16 cellular contexts compared by ENCODE assay signal in the genomic region with DNA sequence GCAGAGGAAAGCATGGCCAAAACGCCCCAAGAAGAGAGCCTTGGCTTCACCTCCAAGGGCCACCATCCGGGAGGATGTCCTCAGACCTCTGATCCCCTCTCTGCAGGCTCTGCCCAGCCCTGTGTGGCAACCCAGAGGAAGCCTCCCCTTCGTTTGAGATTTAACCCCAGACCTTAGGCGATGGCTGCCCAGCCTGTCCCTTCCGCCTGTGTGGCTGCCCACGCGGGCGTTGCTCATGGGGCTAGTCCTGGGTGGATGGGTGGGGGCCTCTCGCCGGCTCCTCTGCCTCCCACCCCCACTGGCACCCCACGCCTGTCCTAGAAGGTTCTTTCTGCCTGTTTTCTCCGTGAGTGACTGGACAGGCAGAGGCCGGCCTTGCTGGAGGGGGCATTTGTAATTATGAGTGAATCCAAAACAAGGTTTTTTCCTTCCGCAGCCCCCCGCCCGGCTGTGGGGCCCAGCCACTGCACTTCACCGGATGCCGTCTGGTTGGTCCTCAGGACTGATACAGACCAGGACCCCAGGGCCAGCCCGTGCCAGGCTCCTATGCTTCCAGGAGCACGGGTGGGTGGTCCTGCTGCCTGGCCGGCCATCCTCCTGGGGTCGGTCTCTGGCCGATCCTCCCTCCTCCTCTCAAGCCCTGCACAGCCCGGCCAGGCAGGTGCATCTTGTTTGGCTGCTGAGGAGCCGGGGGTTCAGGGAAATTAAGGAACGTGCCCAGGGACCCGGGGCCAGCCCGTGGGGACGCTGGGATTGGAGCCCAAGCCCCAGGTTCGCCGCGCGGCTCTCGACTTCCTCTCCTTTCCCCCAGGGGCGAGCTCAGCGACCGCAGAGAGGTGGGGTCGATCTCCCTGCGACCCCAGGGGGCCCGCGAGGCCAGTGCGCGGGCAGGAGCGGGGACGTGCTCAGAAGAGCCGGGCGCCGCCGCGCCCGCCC. TPM values are rescaled to one million over a fixed set of nuclear protein-coding genes. Genes with fewer than 3 reads are reported as not detected.
A peak's percentile ranks its signal among the peaks of the same experiment; 100 is the strongest.
DNase-seq lines count a peak whose midpoint lies in the region; ATAC-seq and TF ChIP-seq lines count a peak whose summit lies in the region.
"Had no signal": no experiment of that assay in that cellular context is flagged by ENCODE, and none has a peak within 500 bp of the region (broad histone marks: within the 10 kb centered on the region; RNA-seq: fewer than 3 reads in every experiment).

A gene (plus strand): TSS at position 636 of the 936 bp plus-strand sequence. CDS start 393 bp downstream, outside the sequence.

- no peak for DNase-seq in A673 (ENCODE audit: low spot score)
- DNase-seq in effector memory CD8-positive, alpha-beta T cell = no peak
- no peak for DNase-seq in naive B cell
- no peak for DNase-seq in SW480 (ENCODE audit: low spot score)
- DNase-seq in COR-L47 (lab: John Stamatoyannopoulos, UW) = no peak
- DNase-seq: MG63, NCI-H226, occipital lobe, uterus had no signal

- H3K36me3 Mint-ChIP-seq in effector memory CD8-positive, alpha-beta T cell (ENCODE audit: insufficient read depth) = peaks cover 3% of the 10 kb centered on the region
- H3K36me3 Mint-ChIP-seq in naive B cell = no peaks in the 10 kb centered on the region

- peak within 1 kb of the TSS; percentile 50; the same call in 1 of the 2 replicates for H3K9ac ChIP-seq in HUES64 (ENCODE audit: low read depth, low read length)

- peaks cover 20% of the 10 kb centered on the region for H3K27me3 ChIP-seq in A673 (replicated peaks; ENCODE audit: insufficient read depth, low read depth, low read length, poor library complexity)
- H3K27me3 ChIP-seq in HUES64 (ENCODE audit: insufficient read depth, low read length) = peaks cover 34% of the 10 kb centered on the region

- H3K4me3 Mint-ChIP-seq in effector memory CD8-positive, alpha-beta T cell = peak within 1 kb of the TSS; percentile 29 to 54
- peak within 1 kb of the TSS in 6 of 8 donors; percentile 16 to 81 (median 38) for H3K4me3 Mint-ChIP-seq in naive B cell
- H3K4me3 Mint-ChIP-seq: activated CD4-positive, alpha-beta T cell treated with anti-CD3 and anti-CD28 coated beads, Interleukin-2, amount 10 ng/mL, durations not matched to agents 7 days and 5 days; T-helper 1 cell treated with Interleukin-12 subunit alpha and Interleukin-12 subunit beta and Interleukin-4 antibody, amounts not matched to agents 30 μg/mL and 1 μg/mL, for 36 hours had no signal

- CTCF ChIA-PET in A673 (lab: Charles Lee) = interaction anchor here (1.4 kb wide), 1 partner anchor 55 kb away, joined by 3 read pairs; no protein-coding TSS in a partner anchor

- POLR2A ChIA-PET in A673 (lab: Charles Lee; ENCODE audit: low non-redundant PET) = no interaction called here

- BruUV-seq in A673 (replicated peaks; lab: Mats Ljungman, UMichigan) = no TSS peak

- H3K36me3 ChIP-seq in A673 (ENCODE audit: insufficient read depth, low read length, poor library complexity, severe bottlenecking) (no peaks in the 10 kb centered on the region), HUES64 (ENCODE audit: insufficient read depth, low read length) (no peaks in the 10 kb centered on the region)
- H3K36me3 ChIP-seq: MG63, uterus had no signal

- ATAC-seq in effector memory CD8-positive, alpha-beta T cell (replicated peaks) = no peak
- ATAC-seq in naive B cell (ENCODE audit: low read depth in 2 of 2) (peak in 1 of 2 donors; percentile 11), HG03520 (IDR thresholded peaks at IDR 0.05; ENCODE audit: unreplicated experiment) (no peak), GM21390 (IDR thresholded peaks at IDR 0.05; ENCODE audit: unreplicated experiment) (no peak)

- 27% methylated on average over 51 of the region's 51 CpGs for WGBS in HUES64

- intact Hi-C loops in A673 (cut with micrococcal nuclease; ENCODE audit: unreplicated experiment) = no loop called here

- no peak within 1 kb of the TSS for H3K27ac Mint-ChIP-seq in effector memory CD8-positive, alpha-beta T cell
- no peak within 1 kb of the TSS for H3K27ac Mint-ChIP-seq in naive B cell
- H3K27ac Mint-ChIP-seq: activated CD4-positive, alpha-beta T cell treated with anti-CD3 and anti-CD28 coated beads, Interleukin-2, amount 10 ng/mL, durations not matched to agents 7 days and 5 days; T-helper 1 cell treated with Interleukin-12 subunit alpha and Interleukin-12 subunit beta and Interleukin-4 antibody, amounts not matched to agents 30 μg/mL and 1 μg/mL, for 36 hours had no signal

- no peaks in the 10 kb centered on the region for H3K9me3 Mint-ChIP-seq in effector memory CD8-positive, alpha-beta T cell
- no peaks in the 10 kb centered on the region for H3K9me3 Mint-ChIP-seq in naive B cell
- H3K9me3 Mint-ChIP-seq: activated CD4-positive, alpha-beta T cell treated with anti-CD3 and anti-CD28 coated beads, Interleukin-2, amount 10 ng/mL, durations not matched to agents 7 days and 5 days; T-helper 1 cell treated with Interleukin-12 subunit alpha and Interleukin-12 subunit beta and Interleukin-4 antibody, amounts not matched to agents 30 μg/mL and 1 μg/mL, for 36 hours had no signal

- no peak for TF ChIP-seq CTCF in A673 (conservative IDR thresholded peaks at IDR 0.05; ENCODE audit: low read depth, low read length)

- peaks cover 31 to 69% of the 10 kb centered on the region in 2 donors for H3K27me3 Mint-ChIP-seq in effector memory CD8-positive, alpha-beta T cell
- H3K27me3 Mint-ChIP-seq in naive B cell = peaks cover 29 to 80% (median 41%) of the 10 kb centered on the region in 3 donors

- H3K4me3 ChIP-seq in A673 (ENCODE audit: low read depth, low read length, poor library complexity, severe bottlenecking) = peak within 1 kb of the TSS; percentile 15
- H3K4me3 ChIP-seq in HUES64 (ENCODE audit: low read length) = peak within 1 kb of the TSS; percentile 61
- H3K4me3 ChIP-seq: MG63, uterus had no signal

- H3K4me1 ChIP-seq in A673 (ENCODE audit: insufficient read depth, low read length, poor library complexity, severe bottlenecking) = peaks cover 3% of the 10 kb centered on the region
- no peaks in the 10 kb centered on the region for H3K4me1 ChIP-seq in HUES64 (ENCODE audit: insufficient read depth, low read length)
- H3K4me1 ChIP-seq: uterus had no signal

- no peaks in the 10 kb centered on the region for H3K9me3 ChIP-seq in A673 (ENCODE audit: low read depth, low read length, poor library complexity, severe bottlenecking)
- H3K9me3 ChIP-seq in HUES64 (ENCODE audit: insufficient read depth, low read depth, low read length) = no peaks in the 10 kb centered on the region
- H3K9me3 ChIP-seq: MG63, uterus had no signal

- no peak within 1 kb of the TSS for H3K27ac ChIP-seq in A673 (ENCODE audit: low read depth, low read length, poor library complexity, severe bottlenecking)
- H3K27ac ChIP-seq in HUES64 (ENCODE audit: low read depth, low read length) = no peak within 1 kb of the TSS
- H3K27ac ChIP-seq: uterus had no signal

- H3K4me1 Mint-ChIP-seq in effector memory CD8-positive, alpha-beta T cell (ENCODE audit: low read depth in 2 of 2) = peaks cover 0 to 5% of the 10 kb centered on the region in 2 donors
- peaks cover 4 to 18% (median 15%) of the 10 kb centered on the region in 3 donors for H3K4me1 Mint-ChIP-seq in naive B cell

RNA-seq across cellular contexts. Expression of the gene that starts here (rescaled TPM):
- total RNA-seq in A673 (2021) = not detected in 2 replicates
- polyA plus RNA-seq in HUES64 (2013, experiment 1 of 2) = not detected
- 0.25 TPM for polyA plus RNA-seq in HUES64 (2013, experiment 2 of 2)
- polyA plus RNA-seq in naive B cell (ENCODE audit: low read depth in 6 of 6) = not detected
- total RNA-seq: activated CD4-positive, alpha-beta T cell treated with anti-CD3 and anti-CD28 coated beads, Interleukin-2, amount 10 ng/mL, durations not matched to agents 7 days and 5 days; lower leg skin; occipital lobe; uterus had no signal
- polyA plus RNA-seq: BJ had no signal
